In the genomic region with DNA sequence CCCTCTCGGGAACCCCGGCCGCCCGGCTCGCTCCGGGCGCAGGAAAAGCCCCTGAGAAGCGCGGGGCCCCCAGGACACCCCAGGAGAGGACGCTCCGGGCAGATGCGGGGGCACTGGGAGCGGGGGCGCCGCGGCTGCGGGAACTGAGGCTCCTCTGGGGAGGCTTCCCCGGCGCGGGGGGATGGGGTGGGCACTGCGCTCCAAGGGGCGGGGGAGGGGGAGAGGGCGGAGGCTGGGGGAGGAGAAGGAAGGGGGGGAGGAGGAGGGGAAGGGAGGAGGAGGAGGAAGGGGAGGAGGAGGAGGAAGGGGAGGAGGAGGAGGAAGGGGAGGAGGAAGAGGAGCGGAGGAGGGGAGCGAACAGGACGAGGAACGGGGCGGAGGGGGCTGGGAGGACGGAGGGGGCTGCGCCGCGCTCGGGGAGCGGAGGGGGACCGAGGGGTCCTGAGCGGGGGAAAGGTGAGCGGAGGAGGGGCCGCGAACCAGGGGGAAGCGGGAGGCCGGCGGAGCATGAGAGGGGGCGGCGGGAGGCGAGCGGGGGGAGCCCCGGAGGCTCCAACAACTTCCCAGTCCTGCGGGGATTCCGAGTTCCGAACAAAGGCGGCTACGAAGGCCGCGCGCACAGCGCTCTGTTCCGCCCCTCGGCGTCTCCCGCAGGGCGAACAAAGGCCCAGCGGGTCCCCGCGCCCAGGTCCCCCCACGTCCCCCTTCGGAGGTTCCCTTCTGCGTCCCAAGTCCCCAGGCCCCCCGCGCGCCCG, we compare ENCODE assay signal across 8 cellular contexts. TPM values are rescaled to one million over a fixed set of nuclear protein-coding genes. Genes with fewer than 3 reads are reported as not detected.
A peak's percentile ranks its signal among the peaks of the same experiment; 100 is the strongest.
DNase-seq lines count a peak whose midpoint lies in the region; ATAC-seq and TF ChIP-seq lines count a peak whose summit lies in the region.

No MANE protein-coding gene starts in this region.

- 0 to 1% methylated on average over 58 to 64 of the region's 71 CpGs for WGBS in ectodermal cell, 2 experiments
- WGBS in mesendoderm (ENCODE audit: extremely low coverage, insufficient coverage, low lambda C conversion rate), result no CpG with 5 or more reads among the region's 71 CpGs

- H3K79me1 ChIP-seq in mesendoderm (ENCODE audit: low read length), result peaks cover 16% of the 10 kb centered on the region

- peak in 1 of 2 donors; percentile 4 for TF ChIP-seq POLR2A in uterus (IDR thresholded peaks at IDR 0.05)

- H3K56ac ChIP-seq in mesendoderm (ENCODE audit: low read length), result peak overlapping the region; percentile 94

- H2BK120ac ChIP-seq in mesendoderm (ENCODE audit: low read depth, low read length), result peak overlapping the region; percentile 79

- CTCF ChIA-PET in activated CD4-positive, alpha-beta memory T cell treated with anti-CD3 and anti-CD28 coated beads, Interleukin-2, amount 10 ng/mL, durations not matched to agents 7 days and 5 days (lab: Charles Lee), result no interaction called here
- CTCF ChIA-PET in activated CD4-positive, alpha-beta memory T cell treated with anti-CD3 and anti-CD28 coated beads for 36 hours (lab: Charles Lee), result no interaction called here

- no peaks in the 10 kb centered on the region for H3K36me3 Mint-ChIP-seq in activated CD4-positive, alpha-beta memory T cell treated with anti-CD3 and anti-CD28 coated beads, Interleukin-2, amount 10 ng/mL, durations not matched to agents 7 days and 5 days (ENCODE audit: low read depth)
- H3K36me3 Mint-ChIP-seq in activated CD4-positive, alpha-beta memory T cell treated with anti-CD3 and anti-CD28 coated beads for 36 hours, result no peaks in the 10 kb centered on the region

- TF ChIP-seq CTCF in uterus (IDR thresholded peaks at IDR 0.05), result no peak

- intact Hi-C loops in activated CD4-positive, alpha-beta memory T cell treated with anti-CD3 and anti-CD28 coated beads for 36 hours (cut with micrococcal nuclease), result no loop called here
- intact Hi-C loops in uterus (cut with DNase I; ENCODE audit: low total_unique reads), result loop anchor here (10.0 kb wide), 3 partner anchors 69 to 149 kb away; no protein-coding TSS in a partner anchor

- no peak overlapping the region for H2AK5ac ChIP-seq in mesendoderm (ENCODE audit: low read length)

- H3K4me1 ChIP-seq in ectodermal cell (ENCODE audit: control insufficient read depth, insufficient read depth, low read length), result peaks cover 13% of the 10 kb centered on the region
- H3K4me1 ChIP-seq in mesendoderm (ENCODE audit: control insufficient read depth, low read depth, low read length), result peaks cover 9% of the 10 kb centered on the region
- H3K4me1 ChIP-seq in uterus, result peaks cover 9 to 16% of the 10 kb centered on the region in 2 donors

- H3K27ac ChIP-seq in ectodermal cell (ENCODE audit: insufficient read depth, low read depth, low read length, poor library complexity, severe bottlenecking) (peak overlapping the region; percentile 84), mesendoderm (ENCODE audit: low read depth, low read length) (peak overlapping the region; percentile 95), uterus (peak overlapping the region; percentile 98 to 99)

- DNase-seq in activated CD4-positive, alpha-beta memory T cell treated with anti-CD3 and anti-CD28 coated beads, Interleukin-2, amount 10 ng/mL, durations not matched to agents 7 days and 5 days, result peak; percentile 1
- no peak for DNase-seq in activated CD4-positive, alpha-beta memory T cell treated with anti-CD3 and anti-CD28 coated beads for 36 hours
- peak; percentile 71 for DNase-seq in mesendoderm
- peak; percentile 54 to 65 for DNase-seq in uterus
- DNase-seq in HuH-7.5 (ENCODE audit: low spot score), result no peak

- H3K27me3 ChIP-seq in ectodermal cell (ENCODE audit: control insufficient read depth, insufficient read depth, low read length, poor library complexity, severe bottlenecking), result peaks cover 34% of the 10 kb centered on the region
- no peaks in the 10 kb centered on the region for H3K27me3 ChIP-seq in mesendoderm (ENCODE audit: insufficient read depth, low read length, poor library complexity)
- no peaks in the 10 kb centered on the region for H3K27me3 ChIP-seq in uterus

- no peak overlapping the region for H3K23ac ChIP-seq in mesendoderm (ENCODE audit: low read length)

- peaks cover 2% of the 10 kb centered on the region for H3K4me1 Mint-ChIP-seq in activated CD4-positive, alpha-beta memory T cell treated with anti-CD3 and anti-CD28 coated beads, Interleukin-2, amount 10 ng/mL, durations not matched to agents 7 days and 5 days
- H3K4me1 Mint-ChIP-seq in activated CD4-positive, alpha-beta memory T cell treated with anti-CD3 and anti-CD28 coated beads for 36 hours (ENCODE audit: low read depth), result peaks cover 7% of the 10 kb centered on the region

- H3K36me3 ChIP-seq in ectodermal cell (ENCODE audit: control insufficient read depth, insufficient read depth, low read length) (no peaks in the 10 kb centered on the region), mesendoderm (ENCODE audit: control insufficient read depth, insufficient read depth, low read length) (no peaks in the 10 kb centered on the region), uterus (no peaks in the 10 kb centered on the region)

- H3K9me3 Mint-ChIP-seq in activated CD4-positive, alpha-beta memory T cell treated with anti-CD3 and anti-CD28 coated beads, Interleukin-2, amount 10 ng/mL, durations not matched to agents 7 days and 5 days, result no peaks in the 10 kb centered on the region
- no peaks in the 10 kb centered on the region for H3K9me3 Mint-ChIP-seq in activated CD4-positive, alpha-beta memory T cell treated with anti-CD3 and anti-CD28 coated beads for 36 hours

- peaks cover 38% of the 10 kb centered on the region for H3K79me2 ChIP-seq in mesendoderm (ENCODE audit: control insufficient read depth, insufficient read depth, low read length)

- H3K4ac ChIP-seq in mesendoderm (ENCODE audit: low read depth, low read length), result peak overlapping the region; percentile 97

- POLR2A ChIA-PET in activated CD4-positive, alpha-beta memory T cell treated with anti-CD3 and anti-CD28 coated beads, Interleukin-2, amount 10 ng/mL, durations not matched to agents 7 days and 5 days (lab: Charles Lee), result no interaction called here
- POLR2A ChIA-PET in activated CD4-positive, alpha-beta memory T cell treated with anti-CD3 and anti-CD28 coated beads for 36 hours (lab: Charles Lee), result no interaction called here

- H2BK15ac ChIP-seq in mesendoderm (replicated peaks; ENCODE audit: low read depth), result no peak overlapping the region

- no peak overlapping the region for H4K5ac ChIP-seq in mesendoderm (ENCODE audit: low read length)

- H3K4me3 ChIP-seq in ectodermal cell (ENCODE audit: insufficient read depth, low read depth, low read length), result peak overlapping the region; percentile 64
- peak overlapping the region; percentile 61 for H3K4me3 ChIP-seq in mesendoderm (ENCODE audit: low read length)
- H3K4me3 ChIP-seq in uterus, result peak overlapping the region; percentile 52 to 94

- H3K9me3 ChIP-seq in ectodermal cell (ENCODE audit: control insufficient read depth, low read length) (no peaks in the 10 kb centered on the region), uterus (no peaks in the 10 kb centered on the region)

- H3K18ac ChIP-seq in mesendoderm (ENCODE audit: low read length), result peak overlapping the region; percentile 91

- H2BK5ac ChIP-seq in mesendoderm (ENCODE audit: low read length), result no peak overlapping the region

- H3K27ac Mint-ChIP-seq in activated CD4-positive, alpha-beta memory T cell treated with anti-CD3 and anti-CD28 coated beads, Interleukin-2, amount 10 ng/mL, durations not matched to agents 7 days and 5 days, result no peak overlapping the region
- no peak overlapping the region for H3K27ac Mint-ChIP-seq in activated CD4-positive, alpha-beta memory T cell treated with anti-CD3 and anti-CD28 coated beads for 36 hours

- H3K4me2 ChIP-seq in mesendoderm (ENCODE audit: low read length), result no peak overlapping the region

- peak overlapping the region; percentile 85 for H3K9ac ChIP-seq in mesendoderm (ENCODE audit: low read length)

- no peak for ATAC-seq in GM18861 (IDR thresholded peaks at IDR 0.05; ENCODE audit: unreplicated experiment)
- no peak for ATAC-seq in HG02623 (IDR thresholded peaks at IDR 0.05; ENCODE audit: unreplicated experiment)

- H3K4me3 Mint-ChIP-seq in activated CD4-positive, alpha-beta memory T cell treated with anti-CD3 and anti-CD28 coated beads, Interleukin-2, amount 10 ng/mL, durations not matched to agents 7 days and 5 days, result no peak overlapping the region
- H3K4me3 Mint-ChIP-seq in activated CD4-positive, alpha-beta memory T cell treated with anti-CD3 and anti-CD28 coated beads for 36 hours, result no peak overlapping the region

- peaks cover 34% of the 10 kb centered on the region for H3K27me3 Mint-ChIP-seq in activated CD4-positive, alpha-beta memory T cell treated with anti-CD3 and anti-CD28 coated beads, Interleukin-2, amount 10 ng/mL, durations not matched to agents 7 days and 5 days
- peaks cover 35% of the 10 kb centered on the region for H3K27me3 Mint-ChIP-seq in activated CD4-positive, alpha-beta memory T cell treated with anti-CD3 and anti-CD28 coated beads for 36 hours

- H4K8ac ChIP-seq in mesendoderm (ENCODE audit: low read depth, low read length), result peak overlapping the region; percentile 87

RNA-seq across cellular contexts. Expression of a gene that starts 0.7 kb away (rescaled TPM):
- total RNA-seq in activated CD4-positive, alpha-beta memory T cell treated with anti-CD3 and anti-CD28 coated beads, Interleukin-2, amount 10 ng/mL, durations not matched to agents 7 days and 5 days, result not detected
- not detected for total RNA-seq in activated CD4-positive, alpha-beta memory T cell treated with anti-CD3 and anti-CD28 coated beads for 36 hours
- 116 TPM for polyA plus RNA-seq in ectodermal cell (2013, experiment 1 of 4)
- polyA plus RNA-seq in ectodermal cell (2013, experiment 2 of 4), result 147 TPM
- 89.5 TPM for polyA plus RNA-seq in ectodermal cell (2013, experiment 3 of 4)
- polyA plus RNA-seq in ectodermal cell (2013, experiment 4 of 4), result 110 TPM
- polyA plus RNA-seq in mesendoderm (2013, experiment 1 of 2), result 60.4 TPM
- 60.8 TPM for polyA plus RNA-seq in mesendoderm (2013, experiment 2 of 2)
- 100 to 1,000 TPM in 1 of 4 donors, 10 to 100 TPM in 3; 26.6 to 254 (median 59.8) TPM for total RNA-seq in uterus

Comparison
In these comparisons a context has a peak if more than half of its experiments do, and no peak if none do; other contexts are left out.
1. DNase-seq: peak in activated CD4-positive, alpha-beta memory T cell treated with anti-CD3 and anti-CD28 coated beads, Interleukin-2, amount 10 ng/mL, durations not matched to agents 7 days and 5 days (single experiment), mesendoderm (single experiment) and uterus (2 of 2); none in activated CD4-positive, alpha-beta memory T cell treated with anti-CD3 and anti-CD28 coated beads for 36 hours (single experiment) and HuH-7.5 (single experiment).
2. RNA of a gene that starts 0.7 kb away (total RNA-seq): 26.6 to 254 TPM in uterus; not detected in activated CD4-positive, alpha-beta memory T cell treated with anti-CD3 and anti-CD28 coated beads, Interleukin-2, amount 10 ng/mL, durations not matched to agents 7 days and 5 days and not detected in activated CD4-positive, alpha-beta memory T cell treated with anti-CD3 and anti-CD28 coated beads for 36 hours; every median in the first group is over 10 times any median in the second.
3. Peak in every context shown above with its lines, with median percentiles within 50 percentile points of each other: H3K27ac ChIP-seq and H3K4me3 ChIP-seq.